26 cellular contexts compared by ENCODE assay signal in the genomic region with DNA sequence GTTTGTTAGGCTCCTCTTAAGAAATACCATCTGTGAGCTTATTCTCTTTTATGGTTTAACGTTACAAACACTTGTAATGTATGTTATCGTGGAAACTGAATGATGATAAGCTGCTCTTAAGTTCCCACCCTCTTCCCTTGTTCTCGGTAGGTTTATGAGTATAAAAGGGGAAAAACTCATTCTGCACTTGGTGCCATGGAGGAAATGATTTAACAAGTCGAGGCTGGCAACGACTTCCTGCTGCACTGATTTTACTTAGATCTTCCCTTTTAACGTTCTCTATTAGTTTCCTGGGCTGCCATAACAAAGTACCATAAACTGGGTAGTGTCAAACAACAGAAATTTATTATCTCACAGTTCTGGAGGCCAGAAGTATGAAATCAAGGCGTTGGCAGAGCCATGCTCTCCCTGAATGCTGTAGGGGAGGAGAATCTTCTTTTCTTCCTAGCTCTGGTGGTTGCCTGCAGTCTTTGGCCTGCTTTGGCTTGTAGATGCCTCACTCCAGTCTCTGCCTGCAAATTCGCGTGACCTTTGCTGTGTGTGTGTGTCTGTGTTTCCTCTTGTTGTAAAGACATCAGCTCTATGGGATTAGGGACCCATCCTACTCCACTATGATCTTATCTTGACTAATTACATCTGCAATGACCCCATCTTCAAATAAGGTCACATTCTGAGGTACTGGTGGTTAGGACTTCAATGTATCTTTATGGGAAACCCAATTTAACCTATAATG. TPM values are rescaled to one million over a fixed set of nuclear protein-coding genes. Genes with fewer than 3 reads are reported as not detected.
DNase-seq lines count a peak whose midpoint lies in the region; ATAC-seq and TF ChIP-seq lines count a peak whose summit lies in the region.
"Had no signal": no experiment of that assay in that cellular context is flagged by ENCODE, and none has a peak within 500 bp of the region (broad histone marks: within the 10 kb centered on the region; RNA-seq: fewer than 3 reads in every experiment).

No MANE protein-coding gene starts in this region.

- no peaks in the 10 kb centered on the region for H3K79me2 ChIP-seq in SK-N-SH (ENCODE audit: insufficient read depth)

- no peaks in the 10 kb centered on the region for H3K27me3 ChIP-seq in SK-N-SH (ENCODE audit: insufficient read depth)
- H3K27me3 ChIP-seq in colonic mucosa: no peaks in the 10 kb centered on the region
- no peaks in the 10 kb centered on the region for H3K27me3 ChIP-seq in muscle layer of duodenum (ENCODE audit: low read depth, low read length)
- H3K27me3 ChIP-seq in aorta (ENCODE audit: control insufficient read depth in 1 of 2, insufficient read depth in 2 of 2, low read length in 1 of 2): no peaks in the 10 kb centered on the region
- H3K27me3 ChIP-seq: cardiac muscle cell, upper lobe of left lung had no signal

- ATAC-seq in SK-N-SH treated with all-trans-retinoic acid at 6 μM for 48 hours: no peak
- no peak for ATAC-seq in aorta (ENCODE audit: low FRiP score)
- ATAC-seq: GM12878 had no signal

- DNase-seq in SK-N-SH: no peak
- peak; percentile 47 for DNase-seq in colonic mucosa
- no peak for DNase-seq in COLO668 (lab: John Stamatoyannopoulos, UW; ENCODE audit: unreplicated experiment)
- no peak for DNase-seq in activated CD4-positive, CD25-positive, alpha-beta regulatory T cell treated with anti-CD3 and anti-CD28 coated beads, Interleukin-2, amount 50 U/mL, for 72 hours
- no peak for DNase-seq in aorta
- no peak for DNase-seq in NCI-H1105 treated with DMSO at 0.1 percent for 48 hours (lab: John Stamatoyannopoulos, UW)
- DNase-seq: activated CD4-positive, alpha-beta T cell treated with anti-CD3 and anti-CD28 coated beads, Interleukin-2, amount 10 ng/mL, durations not matched to agents 24 days and 14 days; activated effector memory CD4-positive, alpha-beta T cell treated with Interleukin-2 at 50 U/mL for 16 hours; DMS53; foreskin melanocyte; H7; KBM-7; NCI-H1694 treated with DMSO at 0.1 percent for 48 hours; OCI-M1; Right ventricle myocardium superior; stimulated activated CD4-positive, alpha-beta T cell treated with anti-CD3 and anti-CD28 coated beads, Interleukin-4, amount 100 ng/mL, for 24 hours; upper lobe of left lung had no signal

- H3K4me2 ChIP-seq in SK-N-SH: no peak overlapping the region

- TF ChIP-seq CTCF in SK-N-SH (IDR thresholded peaks at IDR 0.05) (no peak), colonic mucosa (IDR thresholded peaks at IDR 0.05) (no peak)

- H3K36me3 ChIP-seq in SK-N-SH (replicated peaks in 1 of 2; ENCODE audit: control insufficient read depth in 1 of 2, insufficient read depth in 2 of 2, low read length in 1 of 2) (no peaks in the 10 kb centered on the region), colonic mucosa (no peaks in the 10 kb centered on the region), muscle layer of duodenum (ENCODE audit: control insufficient read depth in 1 of 2, insufficient read depth in 2 of 2, low read length in 2 of 2) (no peaks in the 10 kb centered on the region), aorta (ENCODE audit: control insufficient read depth in 1 of 2, insufficient read depth in 2 of 2, low read length in 1 of 2) (no peaks in the 10 kb centered on the region)
- H3K36me3 ChIP-seq: cardiac muscle cell, prostate gland, upper lobe of left lung had no signal

- peaks cover 0 to 12% of the 10 kb centered on the region in 2 experiments; a peak in 2 of 4 replicates for H3K4me1 ChIP-seq in SK-N-SH (ENCODE audit: control insufficient read depth in 1 of 2, insufficient read depth in 2 of 2, low read depth in 1 of 2, low read length in 1 of 2)
- no peaks in the 10 kb centered on the region for H3K4me1 ChIP-seq in colonic mucosa
- no peaks in the 10 kb centered on the region for H3K4me1 ChIP-seq in muscle layer of duodenum (ENCODE audit: control insufficient read depth in 1 of 2, insufficient read depth in 2 of 2, low read length in 2 of 2)
- H3K4me1 ChIP-seq in aorta (ENCODE audit: control insufficient read depth in 1 of 2, insufficient read depth in 2 of 2, low read length in 2 of 2): no peaks in the 10 kb centered on the region
- H3K4me1 ChIP-seq: prostate gland, upper lobe of left lung had no signal

- H2AFZ ChIP-seq in SK-N-SH (ENCODE audit: low read depth): no peak overlapping the region

- 62% methylated on average over 9 of the region's 9 CpGs for WGBS in SK-N-SH (ENCODE audit: low lambda C conversion rate)
- WGBS in aorta, 2 donors: 73 to 74% methylated on average over 9 of the region's 9 CpGs

- intact Hi-C loops in colonic mucosa (cut with DNase I) (no loop called here), aorta (cut with DNase I) (no loop called here)

- CTCF ChIA-PET in SK-N-SH (lab: Yijun Ruan, JAX): interaction anchor here (1.0 to 1.6 kb wide), 7 partner anchors 10 to 113 kb away, joined by 3 to 5 read pairs (median 4); a partner anchor contains a TSS

- H3K9me3 ChIP-seq in SK-N-SH: no peaks in the 10 kb centered on the region
- H3K9me3 ChIP-seq in colonic mucosa: no peaks in the 10 kb centered on the region
- no peaks in the 10 kb centered on the region for H3K9me3 ChIP-seq in muscle layer of duodenum (ENCODE audit: control insufficient read depth in 1 of 2, low read length in 2 of 2)
- H3K9me3 ChIP-seq in aorta (ENCODE audit: control insufficient read depth, low read length): no peaks in the 10 kb centered on the region
- H3K9me3 ChIP-seq: prostate gland, upper lobe of left lung had no signal

- no peaks in the 10 kb centered on the region for H4K20me1 ChIP-seq in SK-N-SH (ENCODE audit: insufficient read depth)

- H3K4me3 ChIP-seq in SK-N-SH (ENCODE audit: low read depth in 2 of 2, low read length in 1 of 2) (no peak overlapping the region), colonic mucosa (no peak overlapping the region), muscle layer of duodenum (ENCODE audit: low read depth in 1 of 2, low read length in 2 of 2) (no peak overlapping the region), aorta (ENCODE audit: low read length in 2 of 2) (no peak overlapping the region)
- H3K4me3 ChIP-seq: cardiac muscle cell, GM12878, prostate gland, skin epidermis, upper lobe of left lung had no signal

- H3K9me2 ChIP-seq in SK-N-SH: no peaks in the 10 kb centered on the region

- TF ChIP-seq EP300 in SK-N-SH (IDR thresholded peaks at IDR 0.05; ENCODE audit: borderline replicate concordance in 1 of 2, low read depth in 1 of 2, low read length in 1 of 2): no peak

- no peak for TF ChIP-seq RAD21 in SK-N-SH (IDR thresholded peaks at IDR 0.05; ENCODE audit: low read length)

- H3F3A ChIP-seq in SK-N-SH (replicated peaks; ENCODE audit: insufficient read depth): no peaks in the 10 kb centered on the region

- H3K9ac ChIP-seq in SK-N-SH (no peak overlapping the region), colonic mucosa (ENCODE audit: low read depth in 2 of 2, low read length in 2 of 2) (peak overlapping the region in 1 of 2 donors; percentile 19)

- H3K27ac ChIP-seq in SK-N-SH (ENCODE audit: low read depth in 2 of 2, low read length in 1 of 2) (no peak overlapping the region), colonic mucosa (peak overlapping the region; percentile 83), muscle layer of duodenum (ENCODE audit: low read length) (peak overlapping the region; percentile 27), aorta (ENCODE audit: low read depth in 1 of 2, low read length in 2 of 2) (no peak overlapping the region)
- H3K27ac ChIP-seq: cardiac muscle cell, prostate gland, upper lobe of left lung had no signal

- POLR2A ChIA-PET in SK-N-SH (lab: Yijun Ruan, JAX): no interaction called here

TF ChIP-seq in SK-N-SH, 30 proteins besides CTCF, POLR2A, EP300 and RAD21:
- TF ChIP-seq GATA2 (CRISPR knock-in tag; IDR thresholded peaks at IDR 0.05): peak; percentile 49; the same call in 1 of the 2 replicates
- 0 out of 2 replicates have a peak, but pooled peaks have one; percentile 15 for TF ChIP-seq RCOR1 (IDR thresholded peaks at IDR 0.05; ENCODE audit: low read length)
- TF ChIP-seq EZH2phosphoT487 (IDR thresholded peaks at IDR 0.05; ENCODE audit: borderline replicate concordance, low read depth): no peak
- no peak for TF ChIP-seq POLR2AphosphoS5 (IDR thresholded peaks at IDR 0.05; ENCODE audit: low read depth, low read length)
- TF ChIP-seq YY1 (IDR thresholded peaks at IDR 0.05; ENCODE audit: low read depth): no peak

TF ChIP-seq in SK-N-SH treated with all-trans-retinoic acid at 6 μM for 48 hours, 23 proteins besides CTCF, POLR2A, EP300 and RAD21:
- no peak for TF ChIP-seq TCF4 (CRISPR knock-in tag; IDR thresholded peaks at IDR 0.05; ENCODE audit: borderline replicate concordance)
- TF ChIP-seq GLIS3 (CRISPR knock-in tag; IDR thresholded peaks at IDR 0.05): no peak
- no peak for TF ChIP-seq RARB (CRISPR knock-in tag; IDR thresholded peaks at IDR 0.05)
- TF ChIP-seq CSDC2 (CRISPR knock-in tag; IDR thresholded peaks at IDR 0.05): no peak
TF ChIP-seq in SK-N-SH treated with all-trans-retinoic acid at 6 μM for 48 hours: peak in this region for 0.

RNA-seq across cellular contexts. Expression of a gene that starts 26.2 kb away (rescaled TPM):
- polyA plus RNA-seq in SK-N-SH (2012; rRNA removed) (0.28 and 0.31 TPM in 2 replicates), aorta (under 1 TPM in 1 of 2 donors, not detected in 1; 0.13 TPM)
- 0.32 and 0.47 TPM in 2 replicates for polyA plus RNA-seq in SK-N-SH (2012; cell fraction: cytosol; rRNA removed)
- 0.27 and 0.29 TPM in 2 replicates for polyA plus RNA-seq in SK-N-SH (2012; cell fraction: nucleus; rRNA removed)
- total RNA-seq in colonic mucosa (10 to 100 TPM in 1 of 2 donors, 1 to 10 TPM in 1; 7.2 to 13.0 TPM), aorta (1 to 10 TPM in 1 of 2 donors, under 1 TPM in 1; 0.45 to 5.2 TPM)
- total RNA-seq: endothelial cell of umbilical vein; T-helper 1 cell treated with Interleukin-12 subunit alpha and Interleukin-12 subunit beta and Interleukin-4 antibody, amounts not matched to agents 30 ng/mL and 1 ng/mL, for 36 hours had no signal
- polyA plus RNA-seq: CD14-positive monocyte, endothelial cell of umbilical vein had no signal

Comparison
In these comparisons a context has a peak if more than half of its experiments do, and no peak if none do; other contexts are left out.
1. H3K27ac ChIP-seq: peak in colonic mucosa (single experiment) and muscle layer of duodenum (single experiment); none in SK-N-SH (0 of 2) and aorta (0 of 2).